ENCODE assay signal across 11 cellular contexts in genomic region chr2:241680827-241681599, GRCh38. TPM values are rescaled to one million over a fixed set of nuclear protein-coding genes. Genes with fewer than 3 reads are reported as not detected.
DNase-seq lines count a peak whose midpoint lies in the region; ATAC-seq and TF ChIP-seq lines count a peak whose summit lies in the region.
"Had no signal": no experiment of that assay in that cellular context is flagged by ENCODE, and none has a peak within 500 bp of the region (broad histone marks: within the 10 kb centered on the region; RNA-seq: fewer than 3 reads in every experiment).

No MANE protein-coding gene starts in this region.

- TF ChIP-seq CTCF in kidney epithelial cell (IDR thresholded peaks at IDR 0.05; ENCODE audit: insufficient read depth, low read length, poor library complexity, severe bottlenecking) (no peak), vagina (IDR thresholded peaks at IDR 0.05) (no peak)

- no peak for ATAC-seq in stimulated activated naive CD8-positive, alpha-beta T cell treated with anti-CD3 and anti-CD28 coated beads, Interleukin-15, Interleukin-2, amounts not matched to agents 100 U/mL and 50 U/mL, for 24 hours
- no peak for ATAC-seq in HG03196 (IDR thresholded peaks at IDR 0.05; ENCODE audit: unreplicated experiment)

- no peaks in the 10 kb centered on the region for H3K9me3 ChIP-seq in vagina

- H3K4me3 ChIP-seq in kidney epithelial cell (ENCODE audit: low read depth, low read length): no peak overlapping the region
- H3K4me3 ChIP-seq in vagina: no peak overlapping the region

- no peak for TF ChIP-seq POLR2A in vagina (IDR thresholded peaks at IDR 0.05)

- H3K9me3 Mint-ChIP-seq in stimulated activated naive CD8-positive, alpha-beta T cell treated with anti-CD3 and anti-CD28 coated beads, Interleukin-15, Interleukin-2, amounts not matched to agents 100 ng/mL and 50 ng/mL, for 24 hours: no peaks in the 10 kb centered on the region
- H3K9me3 Mint-ChIP-seq: CD4-positive, alpha-beta memory T cell had no signal

- H3K4me1 Mint-ChIP-seq in stimulated activated naive CD8-positive, alpha-beta T cell treated with anti-CD3 and anti-CD28 coated beads, Interleukin-15, Interleukin-2, amounts not matched to agents 100 ng/mL and 50 ng/mL, for 24 hours (ENCODE audit: low read depth): peaks cover 18% of the 10 kb centered on the region

- H3K36me3 Mint-ChIP-seq in stimulated activated naive CD8-positive, alpha-beta T cell treated with anti-CD3 and anti-CD28 coated beads, Interleukin-15, Interleukin-2, amounts not matched to agents 100 ng/mL and 50 ng/mL, for 24 hours (ENCODE audit: low read depth): peaks cover 76% of the 10 kb centered on the region

- H3K4me1 ChIP-seq in vagina: peaks cover 13% of the 10 kb centered on the region

- H3K27ac Mint-ChIP-seq in stimulated activated naive CD8-positive, alpha-beta T cell treated with anti-CD3 and anti-CD28 coated beads, Interleukin-15, Interleukin-2, amounts not matched to agents 100 ng/mL and 50 ng/mL, for 24 hours: peak overlapping the region; percentile 59
- H3K27ac Mint-ChIP-seq: CD4-positive, alpha-beta memory T cell had no signal

- H3K27me3 Mint-ChIP-seq in stimulated activated naive CD8-positive, alpha-beta T cell treated with anti-CD3 and anti-CD28 coated beads, Interleukin-15, Interleukin-2, amounts not matched to agents 100 ng/mL and 50 ng/mL, for 24 hours: no peaks in the 10 kb centered on the region
- H3K27me3 Mint-ChIP-seq: CD4-positive, alpha-beta memory T cell had no signal

- no peak overlapping the region for H3K4me3 Mint-ChIP-seq in stimulated activated naive CD8-positive, alpha-beta T cell treated with anti-CD3 and anti-CD28 coated beads, Interleukin-15, Interleukin-2, amounts not matched to agents 100 ng/mL and 50 ng/mL, for 24 hours
- H3K4me3 Mint-ChIP-seq: CD4-positive, alpha-beta memory T cell had no signal

- H3K27me3 ChIP-seq in kidney epithelial cell (ENCODE audit: control insufficient read depth, insufficient read depth, low read length) (no peaks in the 10 kb centered on the region), vagina (no peaks in the 10 kb centered on the region)

- H3K27ac ChIP-seq in vagina: peak overlapping the region; percentile 64

- peaks cover 7% of the 10 kb centered on the region for H3K36me3 ChIP-seq in kidney epithelial cell (ENCODE audit: control insufficient read depth, insufficient read depth, low read length)
- peaks cover 0 to 25% of the 10 kb centered on the region in 2 donors for H3K36me3 ChIP-seq in vagina

- no peak for DNase-seq in stimulated activated naive CD8-positive, alpha-beta T cell treated with anti-CD3 and anti-CD28 coated beads, Interleukin-15, Interleukin-2, amounts not matched to agents 100 U/mL and 50 U/mL, for 24 hours
- DNase-seq in astrocyte of the hippocampus (ENCODE audit: low read depth, low spot score) (peak; percentile 90), kidney epithelial cell (ENCODE audit: low read depth) (peak; percentile 93), vagina (ENCODE audit: extremely low spot score in 2 of 2) (no peak), NCI-H1105 (lab: John Stamatoyannopoulos, UW) (no peak)
- no peak for DNase-seq in stimulated activated CD4-positive, alpha-beta T cell treated with anti-CD3 and anti-CD28 coated beads, Interleukin-4, amount 100 ng/mL, for 4 hours
- DNase-seq: effector memory CD4-positive, alpha-beta T cell; Karpas-422 had no signal

- intact Hi-C loops in vagina (cut with DNase I): no loop called here

RNA-seq across cellular contexts. Expression of gene DTYMK, which starts 5.6 kb away (rescaled TPM):
- total RNA-seq in kidney epithelial cell (32.9 and 35.6 TPM in 2 replicates), vagina (14.7 TPM)

RNA-seq across cellular contexts. Expression of gene ING5, which starts 20.8 kb away (rescaled TPM):
- total RNA-seq in kidney epithelial cell (12.6 and 25.6 TPM in 2 replicates), vagina (41.5 TPM)

RNA-seq across cellular contexts. Expression of gene ATG4B, which starts 43.5 kb away (rescaled TPM):
- total RNA-seq in kidney epithelial cell (62.6 and 120 TPM in 2 replicates), vagina (104 TPM)

RNA-seq across cellular contexts. Expression of gene THAP4, which starts 44.1 kb away (rescaled TPM):
- total RNA-seq in kidney epithelial cell (43.3 and 51.7 TPM in 2 replicates), vagina (44.4 TPM)

RNA-seq across cellular contexts. Expression of gene D2HGDH, which starts 53.4 kb away (rescaled TPM):
- total RNA-seq in kidney epithelial cell (10.2 and 16.5 TPM in 2 replicates), vagina (21.1 TPM)

Comparison
In these comparisons a context has a peak if more than half of its experiments do, and no peak if none do; other contexts are left out.
1. DNase-seq: peak in astrocyte of the hippocampus (single experiment) and kidney epithelial cell (single experiment); none in stimulated activated naive CD8-positive, alpha-beta T cell treated with anti-CD3 and anti-CD28 coated beads, Interleukin-15, Interleukin-2, amounts not matched to agents 100 U/mL and 50 U/mL, for 24 hours (single experiment), vagina (0 of 2), stimulated activated CD4-positive, alpha-beta T cell treated with anti-CD3 and anti-CD28 coated beads, Interleukin-4, amount 100 ng/mL, for 4 hours (0 of 2) and NCI-H1105 (single experiment).